ENCODE assay signal across 24 cellular contexts in the genomic region with DNA sequence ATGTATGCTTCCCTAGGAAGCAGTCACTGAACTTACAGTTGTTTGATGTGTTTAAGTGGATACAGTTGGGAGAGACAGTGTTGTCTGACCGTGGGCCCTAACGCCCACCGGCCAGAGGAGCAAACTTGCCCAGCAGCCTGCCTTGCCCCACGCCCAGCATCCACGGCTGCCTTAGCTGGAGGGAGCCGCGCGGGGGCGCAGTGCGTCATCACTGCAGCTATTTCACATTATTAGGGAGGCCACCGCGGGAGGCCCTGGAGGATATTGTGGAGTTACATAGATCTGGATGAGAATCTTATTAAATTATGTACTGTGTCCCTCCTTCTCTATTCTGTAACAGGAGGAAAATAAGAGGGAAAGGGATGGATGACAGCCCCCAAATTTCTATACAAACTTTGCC.
DNase-seq lines count a peak whose midpoint lies in the region; ATAC-seq, FAIRE-seq and TF ChIP-seq lines count a peak whose summit lies in the region.
"Had no signal": no experiment of that assay in that cellular context is flagged by ENCODE, and none has a peak within 500 bp of the region (broad histone marks: within the 10 kb centered on the region; RNA-seq: fewer than 3 reads in every experiment).

No MANE protein-coding gene starts in this region.

- TF ChIP-seq RAD21 in K562 (CRISPR knock-in tag; conservative IDR thresholded peaks at IDR 0.05 in 1 of 2, IDR thresholded peaks at IDR 0.05 in 1 of 2), result no peak

- H3K4me2 ChIP-seq in BLaER1 treated with 17β-estradiol and CSF1 and Interleukin-3, amounts not matched to agents 10 nM and 100 nM, result peak overlapping the region in 7 of 11 experiments; percentile 22 to 61 (median 43); a peak in 10 of 22 replicates
- H3K4me2 ChIP-seq in K562 (ENCODE audit: insufficient read depth, low read length), result no peak overlapping the region
- H3K4me2 ChIP-seq: SK-N-SH had no signal

- ATAC-seq in K562 (peak; percentile 71), HG03108 (IDR thresholded peaks at IDR 0.05; ENCODE audit: unreplicated experiment) (no peak)
- ATAC-seq: activated CD8-positive, alpha-beta memory T cell treated with anti-CD3 and anti-CD28 coated beads, Interleukin-2, amount 10 ng/mL, durations not matched to agents 7 days and 5 days had no signal

- no peak for TF ChIP-seq POLR2A in K562 (conservative IDR thresholded peaks at IDR 0.05)

- H3K4me1 ChIP-seq in BLaER1 treated with 17β-estradiol and CSF1 and Interleukin-3, amounts not matched to agents 10 nM and 100 nM, result peaks cover 17 to 39% (median 30%) of the 10 kb centered on the region in 10 experiments; a peak in 19 of 20 replicates
- peaks cover 0 to 3% of the 10 kb centered on the region in 2 experiments; a peak in 2 of 5 replicates for H3K4me1 ChIP-seq in K562 (replicated peaks in 1 of 2; ENCODE audit: control insufficient read depth in 2 of 2, insufficient read depth in 2 of 2, low read length in 2 of 2)
- H3K4me1 ChIP-seq: prostate gland had no signal

- no peak for FAIRE-seq in K562 (lab: Jason Lieb, UNC)
- FAIRE-seq: endometrium had no signal

- H3K9me3 Mint-ChIP-seq in nephron progenitor cell, result no peaks in the 10 kb centered on the region

- peak; percentile 28 for TF ChIP-seq CTCF in LNCaP clone FGC (IDR thresholded peaks at IDR 0.05; ENCODE audit: control insufficient read depth, extremely low read depth, insufficient read depth)
- peak; percentile 35 to 47 (median 46); a peak in 5 of 6 replicates for TF ChIP-seq CTCF in K562 (IDR thresholded peaks at IDR 0.05 in 2 of 3, conservative IDR thresholded peaks at IDR 0.05 in 1 of 3; ENCODE audit: insufficient read depth in 2 of 3, low read depth in 1 of 3, low read length in 3 of 3)
- peak; percentile 27 for TF ChIP-seq CTCF in nephron progenitor cell (IDR thresholded peaks at IDR 0.05)

- H2AFZ ChIP-seq in K562 (ENCODE audit: low read depth, low read length), result no peak overlapping the region

- WGBS in K562 (ENCODE audit: insufficient coverage, low coverage, missing lambda C conversion rate), result 59% methylated on average over 8 of the region's 12 CpGs

- H3K9ac ChIP-seq in BLaER1 treated with 17β-estradiol and CSF1 and Interleukin-3, amounts not matched to agents 10 nM and 100 nM, result no peak overlapping the region
- no peak overlapping the region for H3K9ac ChIP-seq in K562 (ENCODE audit: insufficient read depth in 1 of 2, low read depth in 2 of 2, low read length in 2 of 2)
- H3K9ac ChIP-seq: SK-N-SH had no signal

- no peaks in the 10 kb centered on the region for H3K27me3 ChIP-seq in BLaER1 treated with 17β-estradiol and CSF1 and Interleukin-3, amounts not matched to agents 10 nM and 100 nM
- no peaks in the 10 kb centered on the region for H3K27me3 ChIP-seq in K562 (ENCODE audit: control insufficient read depth in 2 of 2, insufficient read depth in 2 of 2, low read length in 2 of 2)
- H3K27me3 ChIP-seq: BE2C, neutrophil, upper lobe of left lung had no signal

- POLR2A ChIA-PET in K562 (lab: Yijun Ruan, JAX), result no interaction called here

- BruUV-seq in K562 (replicated peaks; lab: Mats Ljungman, UMichigan), result no TSS peak

- H4K20me1 ChIP-seq in BLaER1 treated with 17β-estradiol and CSF1 and Interleukin-3, amounts not matched to agents 10 nM and 100 nM, result no peaks in the 10 kb centered on the region
- H4K20me1 ChIP-seq in K562 (replicated peaks; ENCODE audit: control insufficient read depth, insufficient read depth, low read length), result peaks cover 3% of the 10 kb centered on the region

- no peaks in the 10 kb centered on the region for H3K9me1 ChIP-seq in K562 (ENCODE audit: control insufficient read depth, insufficient read depth, low read length)

- H3K36me3 Mint-ChIP-seq in nephron progenitor cell (ENCODE audit: low read depth), result no peaks in the 10 kb centered on the region
- H3K36me3 Mint-ChIP-seq: activated CD8-positive, alpha-beta memory T cell treated with anti-CD3 and anti-CD28 coated beads, Interleukin-2, amount 10 ng/mL, durations not matched to agents 7 days and 5 days; activated naive CD4-positive, alpha-beta T cell treated with anti-CD3 and anti-CD28 coated beads, Interleukin-2, amount 10 ng/mL, durations not matched to agents 7 days and 5 days had no signal

- no peak overlapping the region for H3K27ac Mint-ChIP-seq in nephron progenitor cell
- H3K27ac Mint-ChIP-seq: activated CD8-positive, alpha-beta memory T cell treated with anti-CD3 and anti-CD28 coated beads, Interleukin-2, amount 10 ng/mL, durations not matched to agents 7 days and 5 days; activated naive CD4-positive, alpha-beta T cell treated with anti-CD3 and anti-CD28 coated beads, Interleukin-2, amount 10 ng/mL, durations not matched to agents 7 days and 5 days had no signal

- intact Hi-C loops in K562 (cut with micrococcal nuclease), result no loop called here

- TF ChIP-seq EP300 in K562 (IDR thresholded peaks at IDR 0.05; ENCODE audit: low read length), result no peak

- H3K36me3 ChIP-seq in BLaER1 treated with 17β-estradiol and CSF1 and Interleukin-3, amounts not matched to agents 10 nM and 100 nM, result no peaks in the 10 kb centered on the region
- H3K36me3 ChIP-seq in K562 (ENCODE audit: control insufficient read depth, insufficient read depth, low read length), result no peaks in the 10 kb centered on the region
- H3K36me3 ChIP-seq: BE2C, neutrophil, prostate gland, upper lobe of left lung had no signal

- peaks cover 7% of the 10 kb centered on the region for H3K4me1 Mint-ChIP-seq in nephron progenitor cell
- H3K4me1 Mint-ChIP-seq: activated CD8-positive, alpha-beta memory T cell treated with anti-CD3 and anti-CD28 coated beads, Interleukin-2, amount 10 ng/mL, durations not matched to agents 7 days and 5 days; activated naive CD4-positive, alpha-beta T cell treated with anti-CD3 and anti-CD28 coated beads, Interleukin-2, amount 10 ng/mL, durations not matched to agents 7 days and 5 days had no signal

- no peak overlapping the region for H3K27ac ChIP-seq in BLaER1 treated with 17β-estradiol and CSF1 and Interleukin-3, amounts not matched to agents 10 nM and 100 nM
- H3K27ac ChIP-seq in K562 (ENCODE audit: extremely low read depth, low read depth, low read length), result no peak overlapping the region
- H3K27ac ChIP-seq: HL-60, neutrophil, prostate gland, upper lobe of left lung, VCaP had no signal

- CTCF ChIA-PET in K562 (lab: Yijun Ruan, JAX; ENCODE audit: low intra/inter-chr PET ratio), result no interaction called here

- H3K27me3 Mint-ChIP-seq in nephron progenitor cell (ENCODE audit: low read depth, poor library complexity), result peaks cover 3% of the 10 kb centered on the region
- H3K27me3 Mint-ChIP-seq: activated CD8-positive, alpha-beta memory T cell treated with anti-CD3 and anti-CD28 coated beads, Interleukin-2, amount 10 ng/mL, durations not matched to agents 7 days and 5 days; activated naive CD4-positive, alpha-beta T cell treated with anti-CD3 and anti-CD28 coated beads, Interleukin-2, amount 10 ng/mL, durations not matched to agents 7 days and 5 days had no signal

- no peaks in the 10 kb centered on the region for H3K9me3 ChIP-seq in BLaER1 treated with 17β-estradiol and CSF1 and Interleukin-3, amounts not matched to agents 10 nM and 100 nM (replicated peaks in 1 of 11)
- no peaks in the 10 kb centered on the region for H3K9me3 ChIP-seq in K562 (replicated peaks; ENCODE audit: control insufficient read depth, insufficient read depth, low read depth, low read length)
- H3K9me3 ChIP-seq: BE2C, neutrophil, prostate gland, SK-N-SH, upper lobe of left lung had no signal

- no peak overlapping the region for H3K4me3 Mint-ChIP-seq in nephron progenitor cell
- H3K4me3 Mint-ChIP-seq: activated CD8-positive, alpha-beta memory T cell treated with anti-CD3 and anti-CD28 coated beads, Interleukin-2, amount 10 ng/mL, durations not matched to agents 7 days and 5 days; activated naive CD4-positive, alpha-beta T cell treated with anti-CD3 and anti-CD28 coated beads, Interleukin-2, amount 10 ng/mL, durations not matched to agents 7 days and 5 days had no signal

- in situ Hi-C loops in K562 (cut with MboI), result no loop called here

- H3K4me3 ChIP-seq in BLaER1 treated with 17β-estradiol and CSF1 and Interleukin-3, amounts not matched to agents 10 nM and 100 nM, result no peak overlapping the region
- H3K4me3 ChIP-seq in LNCaP clone FGC (ENCODE audit: low read depth, low read length) (no peak overlapping the region), K562 (no peak overlapping the region)
- H3K4me3 ChIP-seq: lung, prostate gland, upper lobe of left lung had no signal

- DNase-seq in LNCaP clone FGC (ENCODE audit: low read depth) (no peak), K562 (ENCODE audit: extremely low read depth in 1 of 4, low spot score in 3 of 4) (peak in 2 of 4 experiments; percentile 21 to 30), nephron progenitor cell (peak; percentile 20), germinal center (ENCODE audit: low spot score) (no peak), SIG-M5 (lab: John Stamatoyannopoulos, UW) (no peak), NAMALWA (ENCODE audit: low spot score) (no peak)
- DNase-seq: activated CD4-positive, alpha-beta T cell treated with anti-CD3 and anti-CD28 coated beads, Interleukin-2, amount 50 U/mL, for 1 hour; activated CD8-positive, alpha-beta memory T cell treated with anti-CD3 and anti-CD28 coated beads, Interleukin-2, amount 10 ng/mL, durations not matched to agents 7 days and 5 days; activated naive CD4-positive, alpha-beta T cell treated with anti-CD3 and anti-CD28 coated beads, Interleukin-2, amount 10 ng/mL, durations not matched to agents 7 days and 5 days; BE2C; cortex of kidney; DND-41; NCI-H510A treated with DMSO at 0.1 percent for 48 hours; RPMI8226; SK-N-SH; upper lobe of left lung had no signal

- no peaks in the 10 kb centered on the region for H3K79me2 ChIP-seq in K562 (ENCODE audit: control insufficient read depth, insufficient read depth, low read length)

TF ChIP-seq in K562, 482 proteins besides CTCF, POLR2A, EP300 and RAD21:
- 0 out of 2 replicates have a peak, but pooled peaks have one; percentile 26 for TF ChIP-seq SMC3 (conservative IDR thresholded peaks at IDR 0.05; ENCODE audit: insufficient read depth, low read depth, low read length)
- TF ChIP-seq CC2D1A (IDR thresholded peaks at IDR 0.05), result no peak
